Comparison of ENCODE assay signal across 16 cellular contexts in genomic region chr21:29260461-29260860, GRCh38. TPM values are rescaled to one million over a fixed set of nuclear protein-coding genes. Genes with fewer than 3 reads are reported as not detected.
A peak's percentile ranks its signal among the peaks of the same experiment; 100 is the strongest.
DNase-seq lines count a peak whose midpoint lies in the region; ATAC-seq and TF ChIP-seq lines count a peak whose summit lies in the region.
"Had no signal": no experiment of that assay in that cellular context is flagged by ENCODE, and none has a peak within 500 bp of the region (broad histone marks: within the 10 kb centered on the region; RNA-seq: fewer than 3 reads in every experiment).

No MANE protein-coding gene starts in this region.

- no peak overlapping the region for H2BK5ac ChIP-seq in mesenchymal stem cell (ENCODE audit: low read depth, low read length, poor library complexity, severe bottlenecking)

- CTCF ChIA-PET in MCF 10A (lab: Yijun Ruan, JAX): interaction anchor here (0.6 to 2.4 kb wide), 8 partner anchors 27 to 172 kb away, joined by 3 to 13 read pairs (median 4); no protein-coding TSS in a partner anchor

- H3K27ac ChIP-seq in breast epithelium (no peak overlapping the region), mesenchymal stem cell (ENCODE audit: low read length, poor library complexity, severe bottlenecking) (no peak overlapping the region)
- H3K27ac ChIP-seq: 22Rv1, C4-2B, GM23248 had no signal

- BruUV-seq in MCF 10A (replicated peaks; lab: Mats Ljungman, UMichigan): no TSS peak

- H3K4me1 Mint-ChIP-seq in MCF 10A (ENCODE audit: insufficient read depth, unreplicated experiment): peaks cover 58% of the 10 kb centered on the region

- no peak overlapping the region for H3K4me3 Mint-ChIP-seq in MCF 10A (ENCODE audit: unreplicated experiment)
- H3K4me3 Mint-ChIP-seq: CD4-positive, alpha-beta T cell had no signal

- H3K36me3 ChIP-seq in breast epithelium: no peaks in the 10 kb centered on the region
- H3K36me3 ChIP-seq in mesenchymal stem cell (ENCODE audit: control insufficient read depth in 1 of 2, insufficient read depth in 2 of 2, low read depth in 1 of 2, low read length in 2 of 2): no peaks in the 10 kb centered on the region
- H3K36me3 ChIP-seq: HAP-1 had no signal

- peak overlapping the region; percentile 95 for H3K27ac Mint-ChIP-seq in MCF 10A (ENCODE audit: low read depth, unreplicated experiment)
- H3K27ac Mint-ChIP-seq: CD4-positive, alpha-beta T cell had no signal

- H3K9ac ChIP-seq in mesenchymal stem cell (ENCODE audit: low read length): no peak overlapping the region
- H3K9ac ChIP-seq: GM23248 had no signal

- no peak overlapping the region for H2BK12ac ChIP-seq in mesenchymal stem cell (ENCODE audit: low read length in 2 of 2)

- ATAC-seq in HG02938 (IDR thresholded peaks at IDR 0.05; ENCODE audit: unreplicated experiment) (no peak), HG02763 (IDR thresholded peaks at IDR 0.05; ENCODE audit: unreplicated experiment) (no peak)
- ATAC-seq: A549, HepG2 had no signal

- no peaks in the 10 kb centered on the region for H3K27me3 Mint-ChIP-seq in MCF 10A (ENCODE audit: insufficient read depth, unreplicated experiment)
- H3K27me3 Mint-ChIP-seq: CD4-positive, alpha-beta T cell had no signal

- no peak overlapping the region for H2AK5ac ChIP-seq in mesenchymal stem cell (ENCODE audit: low read length, severe bottlenecking)

- H3K9me3 Mint-ChIP-seq in MCF 10A (ENCODE audit: unreplicated experiment): no peaks in the 10 kb centered on the region

- H3K27me3 ChIP-seq in breast epithelium (no peaks in the 10 kb centered on the region), mesenchymal stem cell (ENCODE audit: control insufficient read depth in 1 of 2, insufficient read depth in 1 of 2, low read length in 2 of 2) (no peaks in the 10 kb centered on the region)

- no peak for TF ChIP-seq POLR2A in breast epithelium (IDR thresholded peaks at IDR 0.05)

- no peak overlapping the region for H3K14ac ChIP-seq in mesenchymal stem cell (ENCODE audit: low read length in 2 of 2)

- POLR2A ChIA-PET in MCF 10A (lab: Yijun Ruan, JAX): interaction anchor here (0.8 to 10.3 kb wide), 17 partner anchors 13 to 187 kb away, joined by 3 to 256 read pairs (median 17); partner anchors contain the start of genes BACH1 and CCT8

- peak overlapping the region; percentile 49 for H2BK120ac ChIP-seq in mesenchymal stem cell (ENCODE audit: low read depth, low read length)

- intact Hi-C loops in MCF 10A (cut with micrococcal nuclease): no loop called here
- intact Hi-C loops in breast epithelium (cut with DNase I; ENCODE audit: low total_unique reads): no loop called here

- H2AFZ ChIP-seq in mesenchymal stem cell (ENCODE audit: low read depth, low read length): no peak overlapping the region
- H2AFZ ChIP-seq: GM23248 had no signal

- H4K91ac ChIP-seq in mesenchymal stem cell (ENCODE audit: low read length): no peak overlapping the region

- H3K4me3 ChIP-seq in breast epithelium: no peak overlapping the region
- no peak overlapping the region for H3K4me3 ChIP-seq in epithelial cell of esophagus (ENCODE audit: low read length)
- H3K4me3 ChIP-seq in mesenchymal stem cell (ENCODE audit: insufficient read depth in 1 of 2, low read depth in 1 of 2, low read length in 2 of 2): no peak overlapping the region
- H3K4me3 ChIP-seq: A549, GM23248, HAP-1 had no signal

- H4K8ac ChIP-seq in mesenchymal stem cell (ENCODE audit: low read length): no peak overlapping the region

- DNase-seq in MCF 10A (ENCODE audit: unreplicated experiment): no peak
- DNase-seq in breast epithelium (ENCODE audit: low spot score in 2 of 2): no peak
- peak; percentile 59 for DNase-seq in epithelial cell of esophagus (ENCODE audit: low read depth)
- no peak for DNase-seq in mesenchymal stem cell
- DNase-seq in SIG-M5 treated with dmso at 0.1 percent for 504 hours (lab: John Stamatoyannopoulos, UW; ENCODE audit: unreplicated experiment): no peak
- DNase-seq: AML-193; Caco-2; CD4-positive, alpha-beta T cell; GM23248 had no signal

- no peak overlapping the region for H3K18ac ChIP-seq in mesenchymal stem cell (ENCODE audit: low read depth in 1 of 2, low read length in 2 of 2)

- H3K23ac ChIP-seq in mesenchymal stem cell (ENCODE audit: low read length in 2 of 2): no peak overlapping the region

- H3K36me3 Mint-ChIP-seq in MCF 10A (ENCODE audit: insufficient read depth, unreplicated experiment): no peaks in the 10 kb centered on the region

- WGBS in mesenchymal stem cell: 95% methylated on average over 1 of the region's 2 CpGs

- no peak overlapping the region for H2BK15ac ChIP-seq in mesenchymal stem cell (ENCODE audit: low read depth, poor library complexity, severe bottlenecking)

- H3K9me3 ChIP-seq in breast epithelium (no peaks in the 10 kb centered on the region), mesenchymal stem cell (ENCODE audit: control insufficient read depth, low read length) (peaks cover 3% of the 10 kb centered on the region)
- H3K9me3 ChIP-seq: A549, Caco-2, HAP-1 had no signal

- no peak overlapping the region for H3K4ac ChIP-seq in mesenchymal stem cell (ENCODE audit: low read depth in 1 of 2, low read length in 2 of 2)

- no peak overlapping the region for H3K4me2 ChIP-seq in mesenchymal stem cell (ENCODE audit: low read length, poor library complexity, severe bottlenecking)
- H3K4me2 ChIP-seq: A549 had no signal

- no peaks in the 10 kb centered on the region for H3K79me1 ChIP-seq in mesenchymal stem cell (replicated peaks; ENCODE audit: low read length, poor library complexity, severe bottlenecking)

- TF ChIP-seq CTCF in MCF 10A (IDR thresholded peaks at IDR 0.05; ENCODE audit: unreplicated experiment) (no peak), breast epithelium (IDR thresholded peaks at IDR 0.05) (no peak), epithelial cell of esophagus (IDR thresholded peaks at IDR 0.05; ENCODE audit: insufficient read depth, low read depth, low read length, missing control alignments) (no peak)

- H3K4me1 ChIP-seq in breast epithelium (peaks cover 0 to 4% of the 10 kb centered on the region in 2 donors), mesenchymal stem cell (ENCODE audit: control insufficient read depth, insufficient read depth, low read depth, low read length) (peaks cover 4% of the 10 kb centered on the region)
- H3K4me1 ChIP-seq: HAP-1 had no signal

RNA-seq across cellular contexts. Expression of gene BACH1, which starts 38.3 kb away (rescaled TPM):
- total RNA-seq in MCF 10A (2022) (69.3 and 76.6 TPM in 2 replicates), breast epithelium (10 to 100 TPM; 31.8 to 65.3 (median 42.3) TPM)
- 34.9 TPM for polyA plus RNA-seq in mesenchymal stem cell (2013, experiment 1 of 2)
- polyA plus RNA-seq in mesenchymal stem cell (2013, experiment 2 of 2): 36.8 TPM
